In the genomic region with DNA sequence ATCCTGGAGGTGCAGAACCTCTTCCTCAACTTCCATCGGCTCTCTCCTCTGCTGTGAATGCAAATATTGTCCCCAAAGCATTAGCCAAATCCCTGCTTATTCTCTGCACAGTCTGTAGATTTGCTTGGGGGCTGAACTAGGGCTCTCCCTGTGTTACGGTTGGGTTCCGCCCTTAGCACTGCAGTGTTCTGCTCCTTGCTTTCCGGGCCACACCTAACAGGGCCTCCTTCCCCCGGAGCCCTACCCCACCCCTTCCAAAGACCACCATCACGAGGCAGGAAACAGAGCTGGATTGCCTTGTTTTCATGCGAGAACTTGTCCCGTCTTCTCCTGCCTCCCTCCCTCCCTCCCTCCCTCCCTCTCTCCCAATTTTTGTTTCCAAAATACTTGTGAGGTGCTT, we compare ENCODE assay signal across 2 cellular contexts.
TF ChIP-seq lines count a peak whose summit lies in the region.

No MANE protein-coding gene starts in this region.

TF ChIP-seq in HCT116, 20 proteins besides CTCF, POLR2A, EP300 and RAD21:
- TF ChIP-seq TCF7L2 (IDR thresholded peaks at IDR 0.05; ENCODE audit: borderline replicate concordance, extremely low read depth, insufficient read depth, insufficient read length): no peak
- TF ChIP-seq, protein P1, sequence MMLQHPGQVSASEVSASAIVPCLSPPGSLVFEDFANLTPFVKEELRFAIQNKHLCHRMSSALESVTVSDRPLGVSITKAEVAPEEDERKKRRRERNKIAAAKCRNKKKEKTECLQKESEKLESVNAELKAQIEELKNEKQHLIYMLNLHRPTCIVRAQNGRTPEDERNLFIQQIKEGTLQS (IDR thresholded peaks at IDR 0.05): no peak
- no peak for TF ChIP-seq YY1 (IDR thresholded peaks at IDR 0.05; ENCODE audit: extremely low read depth, insufficient replicate concordance, low read depth, low read length)
- TF ChIP-seq, protein P2, sequence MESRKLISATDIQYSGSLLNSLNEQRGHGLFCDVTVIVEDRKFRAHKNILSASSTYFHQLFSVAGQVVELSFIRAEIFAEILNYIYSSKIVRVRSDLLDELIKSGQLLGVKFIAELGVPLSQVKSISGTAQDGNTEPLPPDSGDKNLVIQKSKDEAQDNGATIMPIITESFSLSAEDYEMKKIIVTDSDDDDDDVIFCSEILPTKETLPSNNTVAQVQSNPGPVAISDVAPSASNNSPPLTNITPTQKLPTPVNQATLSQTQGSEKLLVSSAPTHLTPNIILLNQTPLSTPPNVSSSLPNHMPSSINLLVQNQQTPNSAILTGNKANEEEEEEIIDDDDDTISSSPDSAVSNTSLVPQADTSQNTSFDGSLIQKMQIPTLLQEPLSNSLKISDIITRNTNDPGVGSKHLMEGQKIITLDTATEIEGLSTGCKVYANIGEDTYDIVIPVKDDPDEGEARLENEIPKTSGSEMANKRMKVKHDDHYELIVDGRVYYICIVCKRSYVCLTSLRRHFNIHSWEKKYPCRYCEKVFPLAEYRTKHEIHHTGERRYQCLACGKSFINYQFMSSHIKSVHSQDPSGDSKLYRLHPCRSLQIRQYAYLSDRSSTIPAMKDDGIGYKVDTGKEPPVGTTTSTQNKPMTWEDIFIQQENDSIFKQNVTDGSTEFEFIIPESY (IDR thresholded peaks at IDR 0.05; ENCODE audit: extremely low read depth, insufficient replicate concordance, low read length): no peak
- no peak for TF ChIP-seq SP1 (IDR thresholded peaks at IDR 0.05; ENCODE audit: low read depth)
- TF ChIP-seq FOSL1 (IDR thresholded peaks at IDR 0.05; ENCODE audit: low read depth): no peak
- TF ChIP-seq ELF1 (IDR thresholded peaks at IDR 0.05; ENCODE audit: borderline replicate concordance, low read depth): no peak
- no peak for TF ChIP-seq SIN3A (IDR thresholded peaks at IDR 0.05; ENCODE audit: low read depth)
- no peak for TF ChIP-seq EGR1 (IDR thresholded peaks at IDR 0.05; ENCODE audit: low read depth)

TF ChIP-seq in H1, 55 proteins besides CTCF, POLR2A, EP300 and RAD21:
- TF ChIP-seq RFX5 (IDR thresholded peaks at IDR 0.05; ENCODE audit: borderline replicate concordance, low read depth, low read length) (no peak), EZH2 (IDR thresholded peaks at IDR 0.05; ENCODE audit: low read depth, low read length, severe bottlenecking) (no peak), SIN3A (conservative IDR thresholded peaks at IDR 0.05 in 1 of 2, IDR thresholded peaks at IDR 0.05 in 1 of 2; ENCODE audit: low read depth in 1 of 2, low read length in 2 of 2) (no peak), HDAC2 (IDR thresholded peaks at IDR 0.05; ENCODE audit: borderline replicate concordance in 1 of 2, low read depth in 2 of 2, low read length in 2 of 2) (no peak), SP4 (IDR thresholded peaks at IDR 0.05; ENCODE audit: low read length) (no peak), SRF (IDR thresholded peaks at IDR 0.05; ENCODE audit: low read depth, low read length) (no peak), BCL11A (IDR thresholded peaks at IDR 0.05; ENCODE audit: low read depth in 2 of 2, low read length in 2 of 2) (no peak), CTBP2 (IDR thresholded peaks at IDR 0.05; ENCODE audit: borderline replicate concordance, insufficient read depth, insufficient read length, low read length) (no peak)
TF ChIP-seq in H1: peak in this region for 0.
